ENCODE assay signal across 8 cellular contexts in the genomic region with DNA sequence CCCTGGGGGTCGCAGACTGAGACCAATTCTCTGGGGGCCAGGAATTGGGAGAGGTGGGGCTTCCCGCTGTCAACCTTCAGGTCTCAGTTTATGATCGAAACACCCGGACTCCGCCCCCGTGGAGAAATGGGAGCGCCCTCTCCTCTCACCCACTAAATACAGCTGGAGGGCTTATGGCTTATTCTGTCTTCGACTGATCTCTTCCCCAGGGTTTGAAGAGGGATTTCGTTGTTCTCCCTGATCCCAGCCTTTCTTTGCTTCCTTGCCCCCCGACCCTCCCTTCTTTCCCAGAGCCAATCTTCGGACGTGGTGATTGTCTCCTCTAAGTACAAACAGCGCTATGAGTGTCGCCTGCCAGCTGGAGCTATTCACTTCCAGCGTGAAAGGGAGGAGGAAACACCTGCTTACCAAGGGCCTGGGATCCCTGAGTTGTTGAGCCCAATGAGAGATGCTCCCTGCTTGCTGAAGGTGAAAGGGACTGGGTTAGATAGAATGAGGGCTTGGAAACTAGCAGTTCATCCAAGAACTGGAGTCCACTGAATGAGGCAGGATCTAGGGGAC. TPM values are rescaled to one million over a fixed set of nuclear protein-coding genes. Genes with fewer than 3 reads are reported as not detected.
A peak's percentile ranks its signal among the peaks of the same experiment; 100 is the strongest.
DNase-seq lines count a peak whose midpoint lies in the region; ATAC-seq and TF ChIP-seq lines count a peak whose summit lies in the region.

No MANE protein-coding gene starts in this region.

- peak; percentile 6 for ATAC-seq in GM19395 (IDR thresholded peaks at IDR 0.05; ENCODE audit: unreplicated experiment)
- ATAC-seq in gastroesophageal sphincter, result no peak
- ATAC-seq in GM18867 (IDR thresholded peaks at IDR 0.05; ENCODE audit: unreplicated experiment), result no peak
- ATAC-seq in HG03571 (IDR thresholded peaks at IDR 0.05; ENCODE audit: unreplicated experiment), result no peak

- peaks cover 0 to 20% (median 7%) of the 10 kb centered on the region in 3 donors for H3K4me1 ChIP-seq in gastroesophageal sphincter

- WGBS in gastroesophageal sphincter (ENCODE audit: low coverage in 1 of 2), 2 donors, result 0% methylated on average over 7 of the region's 15 CpGs; no CpG with 5 or more reads in 1 of the 2 donors

- peak overlapping the region; percentile 53 to 87 (median 84) for H3K27ac ChIP-seq in gastroesophageal sphincter

- TF ChIP-seq EP300 in gastroesophageal sphincter (IDR thresholded peaks at IDR 0.05), result no peak

- no peaks in the 10 kb centered on the region for H3K9me3 ChIP-seq in gastroesophageal sphincter

- peaks cover 1% of the 10 kb centered on the region for H3K27me3 ChIP-seq in gastroesophageal sphincter

- peak; percentile 3 for DNase-seq in A172 (ENCODE audit: low spot score)
- DNase-seq in RPMI8226, result peak; percentile 21
- DNase-seq in retinal pigment epithelial cell (ENCODE audit: low read depth), result no peak
- no peak for DNase-seq in NCI-H1930 (lab: John Stamatoyannopoulos, UW)

- TF ChIP-seq CTCF in gastroesophageal sphincter (IDR thresholded peaks at IDR 0.05), result no peak
- no peak for TF ChIP-seq CTCF in retinal pigment epithelial cell (conservative IDR thresholded peaks at IDR 0.05; ENCODE audit: low read depth, low read length)

- H3K36me3 ChIP-seq in gastroesophageal sphincter, result peaks cover 0 to 37% of the 10 kb centered on the region in 2 donors

- no peak for TF ChIP-seq POLR2A in gastroesophageal sphincter (IDR thresholded peaks at IDR 0.05)

- peak overlapping the region; percentile 75 to 98 for H3K4me3 ChIP-seq in gastroesophageal sphincter
- peak overlapping the region; percentile 98 for H3K4me3 ChIP-seq in retinal pigment epithelial cell (ENCODE audit: low read length)

RNA-seq across cellular contexts. Expression of gene OS9, which starts 0.6 kb away (rescaled TPM):
- 103 and 144 TPM in 2 replicates for total RNA-seq in A172 (2014; rRNA removed; shearing (Covaris generic))
- total RNA-seq in gastroesophageal sphincter, result 100 to 1,000 TPM; 161 to 235 (median 186) TPM

RNA-seq across cellular contexts. Expression of gene AGAP2, which starts 44.0 kb away (rescaled TPM):
- 0.02 and 0.55 TPM in 2 replicates for total RNA-seq in A172 (2014; rRNA removed; shearing (Covaris generic))
- 1 to 10 TPM; 1.6 to 4.2 (median 3.3) TPM for total RNA-seq in gastroesophageal sphincter

RNA-seq across cellular contexts. Expression of gene TSPAN31, which starts 50.3 kb away (rescaled TPM):
- 31.2 and 33.3 TPM in 2 replicates for total RNA-seq in A172 (2014; rRNA removed; shearing (Covaris generic))
- total RNA-seq in gastroesophageal sphincter, result 10 to 100 TPM; 47.0 to 75.8 (median 53.2) TPM

RNA-seq across cellular contexts. Expression of gene CDK4, which starts 57.6 kb away (rescaled TPM):
- 300 and 506 TPM in 2 replicates for total RNA-seq in A172 (2014; rRNA removed; shearing (Covaris generic))
- total RNA-seq in gastroesophageal sphincter, result 100 to 1,000 TPM in 2 of 4 donors, 10 to 100 TPM in 2; 56.7 to 107 (median 101) TPM

Comparison
In these comparisons a context has a peak if more than half of its experiments do, and no peak if none do; other contexts are left out.
1. DNase-seq: peak in A172 (single experiment) and RPMI8226 (single experiment); none in retinal pigment epithelial cell (single experiment) and NCI-H1930 (0 of 2).